ENCODE assay signal across 8 cellular contexts in genomic region chr1:212700892-212701819, GRCh38. TPM values are rescaled to one million over a fixed set of nuclear protein-coding genes. Genes with fewer than 3 reads are reported as not detected.
DNase-seq lines count a peak whose midpoint lies in the region; ATAC-seq, FAIRE-seq and TF ChIP-seq lines count a peak whose summit lies in the region.

No MANE protein-coding gene starts in this region.

- H3K4me1 ChIP-seq in SK-N-SH (ENCODE audit: control insufficient read depth in 1 of 2, insufficient read depth in 2 of 2, low read depth in 1 of 2, low read length in 1 of 2): peaks cover 0 to 25% of the 10 kb centered on the region in 2 experiments; a peak in 2 of 4 replicates
- peaks cover 0 to 4% of the 10 kb centered on the region in 2 donors for H3K4me1 ChIP-seq in breast epithelium
- peaks cover 0 to 4% of the 10 kb centered on the region in 2 donors for H3K4me1 ChIP-seq in kidney (ENCODE audit: control insufficient read depth in 1 of 2, insufficient read depth in 1 of 2, low read depth in 1 of 2, low read length in 2 of 2)

- no peak for ATAC-seq in GM21528 (IDR thresholded peaks at IDR 0.05; ENCODE audit: low FRiP score, unreplicated experiment)

- FAIRE-seq in kidney (lab: Jason Lieb, UNC): no peak

- H3K36me3 ChIP-seq in SK-N-SH (replicated peaks in 1 of 2; ENCODE audit: control insufficient read depth in 1 of 2, insufficient read depth in 2 of 2, low read length in 1 of 2) (no peaks in the 10 kb centered on the region), breast epithelium (no peaks in the 10 kb centered on the region), kidney (ENCODE audit: control insufficient read depth in 1 of 2, insufficient read depth in 2 of 2, low read length in 2 of 2) (no peaks in the 10 kb centered on the region)

- DNase-seq in DMS53 (lab: John Stamatoyannopoulos, UW) (peak; percentile 57), HCEC 1CT (peak; percentile 69), SK-N-SH (peak; percentile 65), breast epithelium (ENCODE audit: low spot score in 2 of 2) (peak; percentile 35 to 56), kidney (peak; percentile 81), LoVo (ENCODE audit: low spot score) (no peak)
- peak; percentile 41 for DNase-seq in stimulated activated CD4-positive, alpha-beta T cell treated with anti-CD3 and anti-CD28 coated beads, Interleukin-15, amount 100 ng/mL, for 24 hours

- H3K9me2 ChIP-seq in SK-N-SH: no peaks in the 10 kb centered on the region

- H3K9ac ChIP-seq in SK-N-SH (no peak overlapping the region), kidney (ENCODE audit: low read length in 2 of 2) (no peak overlapping the region)

- peaks cover 35% of the 10 kb centered on the region for H3K27me3 ChIP-seq in SK-N-SH (ENCODE audit: insufficient read depth)
- H3K27me3 ChIP-seq in breast epithelium: no peaks in the 10 kb centered on the region

- peaks cover 9% of the 10 kb centered on the region for H3F3A ChIP-seq in SK-N-SH (replicated peaks; ENCODE audit: insufficient read depth)

- intact Hi-C loops in breast epithelium (cut with DNase I; ENCODE audit: low total_unique reads) (no loop called here), kidney (cut with DNase I) (no loop called here)

- no peaks in the 10 kb centered on the region for H3K79me2 ChIP-seq in SK-N-SH (ENCODE audit: insufficient read depth)

- POLR2A ChIA-PET in SK-N-SH (lab: Yijun Ruan, JAX): interaction anchor here (1.8 kb wide), 1 partner anchor 92 kb away, joined by 6 read pairs; the partner anchor contains the start of gene ATF3

- TF ChIP-seq POLR2A in breast epithelium (IDR thresholded peaks at IDR 0.05): no peak

- CTCF ChIA-PET in SK-N-SH (lab: Yijun Ruan, JAX): interaction anchor here (0.6 to 1.7 kb wide), 11 partner anchors 9 to 497 kb away, joined by 3 to 7 read pairs (median 3); partner anchors contain the start of gene ATF3

- H3K27ac ChIP-seq in SK-N-SH (ENCODE audit: low read depth in 2 of 2, low read length in 1 of 2) (no peak overlapping the region), breast epithelium (peak overlapping the region; percentile 50 to 91), kidney (ENCODE audit: low read depth in 2 of 2, low read length in 2 of 2) (peak overlapping the region; percentile 67)

- TF ChIP-seq EP300 in SK-N-SH (IDR thresholded peaks at IDR 0.05; ENCODE audit: borderline replicate concordance in 1 of 2, low read depth in 1 of 2, low read length in 1 of 2): no peak

- H4K20me1 ChIP-seq in SK-N-SH (ENCODE audit: insufficient read depth): no peaks in the 10 kb centered on the region

- 16% methylated on average over 22 of the region's 27 CpGs for WGBS in SK-N-SH (ENCODE audit: low lambda C conversion rate)

- H3K4me3 ChIP-seq in SK-N-SH (ENCODE audit: low read depth in 2 of 2, low read length in 1 of 2) (peak overlapping the region; percentile 50 to 65), breast epithelium (peak overlapping the region; percentile 54 to 95 (median 67)), kidney (ENCODE audit: low read length in 2 of 2) (peak overlapping the region; percentile 51 to 63)

- H2AFZ ChIP-seq in SK-N-SH (ENCODE audit: low read depth): no peak overlapping the region

- peak overlapping the region; percentile 85 for H3K4me2 ChIP-seq in SK-N-SH

- TF ChIP-seq RAD21 in SK-N-SH (IDR thresholded peaks at IDR 0.05; ENCODE audit: low read length): peak; percentile 30

- H3K9me3 ChIP-seq in SK-N-SH: no peaks in the 10 kb centered on the region
- H3K9me3 ChIP-seq in breast epithelium: no peaks in the 10 kb centered on the region
- no peaks in the 10 kb centered on the region for H3K9me3 ChIP-seq in kidney (ENCODE audit: control insufficient read depth in 1 of 2, low read length in 2 of 2)

- TF ChIP-seq CTCF in SK-N-SH (IDR thresholded peaks at IDR 0.05): peak; percentile 26
- TF ChIP-seq CTCF in breast epithelium (IDR thresholded peaks at IDR 0.05): no peak
- no peak for TF ChIP-seq CTCF in kidney (IDR thresholded peaks at IDR 0.05; ENCODE audit: borderline replicate concordance, extremely low read depth, insufficient read depth)

TF ChIP-seq in SK-N-SH, 30 proteins besides CTCF, POLR2A, EP300 and RAD21:
- TF ChIP-seq NRF1 (IDR thresholded peaks at IDR 0.05; ENCODE audit: low read depth, low read length) (peak; percentile 26; the same call in 1 of the 2 replicates), ELF1 (IDR thresholded peaks at IDR 0.05) (no peak), GATA2 (CRISPR knock-in tag; IDR thresholded peaks at IDR 0.05) (peak; percentile 47; the same call in 1 of the 2 replicates), USF1 (IDR thresholded peaks at IDR 0.05; ENCODE audit: borderline replicate concordance, low read depth) (no peak)

RNA-seq across cellular contexts. Expression of gene BATF3, which starts 1.5 kb away (rescaled TPM):
- 0.76 and 0.86 TPM in 2 replicates for polyA plus RNA-seq in SK-N-SH (2012; rRNA removed)
- polyA plus RNA-seq in SK-N-SH (2012; cell fraction: cytosol; rRNA removed): 0.50 and 0.68 TPM in 2 replicates
- polyA plus RNA-seq in SK-N-SH (2012; cell fraction: nucleus; rRNA removed): 2.2 and 2.4 TPM in 2 replicates
- total RNA-seq in breast epithelium: 1 to 10 TPM; 1.0 to 7.5 (median 1.9) TPM
- total RNA-seq in kidney: 6.5 TPM
- 3.3 TPM for polyA plus RNA-seq in kidney (ENCODE audit: insufficient read depth, low read depth, low replicate concordance)

Comparison
In these comparisons a context has a peak if more than half of its experiments do, and no peak if none do; other contexts are left out.
1. H3K27ac ChIP-seq: peak in breast epithelium (2 of 2) and kidney (2 of 2); none in SK-N-SH (0 of 2).
2. Peak in every context shown above with its lines, with median percentiles within 50 percentile points of each other: H3K4me3 ChIP-seq.